In genomic region chr6:142378138-142378875, GRCh38 we compare ENCODE assay signal across 1 cellular context.
TF ChIP-seq lines count a peak whose summit lies in the region.

No MANE protein-coding gene starts in this region.

TF ChIP-seq in HCT116, 20 proteins besides CTCF, POLR2A, EP300 and RAD21 (continued from another document):
- no peak for TF ChIP-seq ZBTB33 (IDR thresholded peaks at IDR 0.05; ENCODE audit: extremely low read depth, insufficient replicate concordance, low read length)
